28 cellular contexts compared by ENCODE assay signal in the genomic region with DNA sequence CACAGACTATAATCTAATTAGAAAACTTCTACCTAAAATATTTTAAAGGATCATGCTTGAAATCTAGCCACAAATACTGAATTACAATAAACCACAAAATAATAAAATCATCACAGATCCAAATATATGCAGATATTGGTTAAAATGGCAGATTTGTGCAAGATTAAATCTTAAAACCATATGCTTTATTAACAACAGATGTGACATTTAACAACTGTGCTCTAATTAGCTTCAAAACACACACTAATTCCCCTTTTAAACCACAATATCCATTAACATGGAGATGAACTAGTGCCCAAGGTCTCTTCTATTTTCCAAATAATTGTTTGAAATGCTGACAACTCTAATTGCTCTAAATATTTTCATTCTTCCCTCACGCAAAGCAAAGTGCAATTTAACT.
"Had no signal": no experiment of that assay in that cellular context is flagged by ENCODE, and none has a peak within 500 bp of the region (broad histone marks: within the 10 kb centered on the region; RNA-seq: fewer than 3 reads in every experiment).

No MANE protein-coding gene starts in this region.

- H3K27ac ChIP-seq: brain microvascular endothelial cell, coronary artery, dorsolateral prefrontal cortex, heart right ventricle, hepatocyte had no signal

- H3K4me3 Mint-ChIP-seq: activated CD4-positive, alpha-beta memory T cell treated with anti-CD3 and anti-CD28 coated beads, Interleukin-2, amount 10 ng/mL, durations not matched to agents 7 days and 5 days; activated CD4-positive, alpha-beta T cell treated with anti-CD3 and anti-CD28 coated beads for 36 hours; activated CD4-positive, alpha-beta T cell treated with anti-CD3 and anti-CD28 coated beads, Interleukin-2, amount 10 ng/mL, durations not matched to agents 24 days and 14 days; activated naive CD8-positive, alpha-beta T cell; activated T-cell treated with anti-CD3 and anti-CD28 coated beads, Interleukin-2, amount 50 U/mL, for 24 hours; activated T-cell treated with anti-CD3 and anti-CD28 coated beads, Interleukin-2, amount 50 U/mL, for 72 hours; central memory CD8-positive, alpha-beta T cell; dendritic cell treated with granulocyte-macrophage colony-stimulating factor and Interleukin-4, amounts not matched to agents 40 ng/mL and 50 ng/mL, for 4 days; endodermal cell; T-helper 17 cell; T-helper 2 cell treated with Interferon-gamma antibody and Interleukin-4, amounts not matched to agents 5 μg/mL and 100 μg/mL, for 36 hours had no signal

- H3K36me3 Mint-ChIP-seq: activated naive CD8-positive, alpha-beta T cell had no signal

- H3K27me3 Mint-ChIP-seq: activated CD4-positive, alpha-beta memory T cell treated with anti-CD3 and anti-CD28 coated beads, Interleukin-2, amount 10 ng/mL, durations not matched to agents 7 days and 5 days; activated CD4-positive, alpha-beta T cell treated with anti-CD3 and anti-CD28 coated beads for 36 hours; activated CD4-positive, alpha-beta T cell treated with anti-CD3 and anti-CD28 coated beads, Interleukin-2, amount 10 ng/mL, durations not matched to agents 24 days and 14 days; activated naive CD8-positive, alpha-beta T cell; activated T-cell treated with anti-CD3 and anti-CD28 coated beads, Interleukin-2, amount 50 U/mL, for 24 hours; central memory CD8-positive, alpha-beta T cell; dendritic cell treated with granulocyte-macrophage colony-stimulating factor and Interleukin-4, amounts not matched to agents 40 ng/mL and 50 ng/mL, for 4 days; T-helper 17 cell had no signal

- H3K27ac Mint-ChIP-seq: activated CD4-positive, alpha-beta memory T cell treated with anti-CD3 and anti-CD28 coated beads, Interleukin-2, amount 10 ng/mL, durations not matched to agents 7 days and 5 days; activated CD4-positive, alpha-beta T cell treated with anti-CD3 and anti-CD28 coated beads for 36 hours; activated CD4-positive, alpha-beta T cell treated with anti-CD3 and anti-CD28 coated beads, Interleukin-2, amount 10 ng/mL, durations not matched to agents 24 days and 14 days; activated naive CD8-positive, alpha-beta T cell; activated T-cell treated with anti-CD3 and anti-CD28 coated beads, Interleukin-2, amount 50 U/mL, for 24 hours; activated T-cell treated with anti-CD3 and anti-CD28 coated beads, Interleukin-2, amount 50 U/mL, for 72 hours; dendritic cell treated with granulocyte-macrophage colony-stimulating factor and Interleukin-4, amounts not matched to agents 40 ng/mL and 50 ng/mL, for 4 days; endodermal cell; T-helper 17 cell; T-helper 2 cell treated with Interferon-gamma antibody and Interleukin-4, amounts not matched to agents 5 μg/mL and 100 μg/mL, for 36 hours had no signal

- H3K36me3 ChIP-seq: brain microvascular endothelial cell, heart right ventricle had no signal

- H3K4me1 Mint-ChIP-seq: activated CD4-positive, alpha-beta memory T cell treated with anti-CD3 and anti-CD28 coated beads, Interleukin-2, amount 10 ng/mL, durations not matched to agents 7 days and 5 days; activated CD4-positive, alpha-beta T cell treated with anti-CD3 and anti-CD28 coated beads for 36 hours; activated CD4-positive, alpha-beta T cell treated with anti-CD3 and anti-CD28 coated beads, Interleukin-2, amount 10 ng/mL, durations not matched to agents 24 days and 14 days; central memory CD8-positive, alpha-beta T cell; T-helper 17 cell had no signal

- H3K9me3 Mint-ChIP-seq: activated CD4-positive, alpha-beta T cell treated with anti-CD3 and anti-CD28 coated beads, Interleukin-2, amount 10 ng/mL, durations not matched to agents 24 days and 14 days had no signal

- H3K4me2 ChIP-seq: hepatocyte had no signal

- H3K79me2 ChIP-seq: hepatocyte had no signal

- H2AFZ ChIP-seq: hepatocyte had no signal

- DNase-seq: activated CD4-positive, alpha-beta memory T cell treated with anti-CD3 and anti-CD28 coated beads, Interleukin-2, amount 10 ng/mL, durations not matched to agents 7 days and 5 days; activated CD4-positive, alpha-beta T cell treated with anti-CD3 and anti-CD28 coated beads for 36 hours; activated CD4-positive, alpha-beta T cell treated with anti-CD3 and anti-CD28 coated beads, Interleukin-2, amount 10 ng/mL, durations not matched to agents 24 days and 14 days; activated CD4-positive, CD25-positive, alpha-beta regulatory T cell; activated CD4-positive, CD25-positive, alpha-beta regulatory T cell treated with anti-CD3 and anti-CD28 coated beads, Interleukin-2, amount 50 U/mL, for 72 hours; activated CD8-positive, alpha-beta memory T cell treated with anti-CD3 and anti-CD28 coated beads, Interleukin-2, amount 50 U/mL, for 48 hours; activated gamma-delta T cell; activated naive CD4-positive, alpha-beta T cell; activated naive CD4-positive, alpha-beta T cell treated with anti-CD3 and anti-CD28 coated beads, Interleukin-2, amount 50 U/mL, for 16 hours; activated T-cell treated with anti-CD3 and anti-CD28 coated beads for 4 hours; activated T-cell treated with anti-CD3 and anti-CD28 coated beads, Interleukin-2, amount 50 U/mL, for 24 hours; activated T-cell treated with anti-CD3 and anti-CD28 coated beads, Interleukin-2, amount 50 U/mL, for 72 hours; amniotic stem cell; anterior cingulate cortex; brain microvascular endothelial cell; dorsolateral prefrontal cortex; effector memory CD4-positive, alpha-beta T cell; endodermal cell; foreskin fibroblast; heart right ventricle; T-helper 17 cell; T1000 had no signal

- H3K4me3 ChIP-seq: coronary artery, dorsolateral prefrontal cortex, heart right ventricle, hepatocyte had no signal

- H3K27me3 ChIP-seq: brain microvascular endothelial cell, dorsolateral prefrontal cortex, heart right ventricle, hepatocyte had no signal
